Comparison of ENCODE assay signal across 13 cellular contexts in genomic region chr19:42197375-42197817, GRCh38. TPM values are rescaled to one million over a fixed set of nuclear protein-coding genes. Genes with fewer than 3 reads are reported as not detected.
DNase-seq lines count a peak whose midpoint lies in the region; ATAC-seq and TF ChIP-seq lines count a peak whose summit lies in the region.
"Had no signal": no experiment of that assay in that cellular context is flagged by ENCODE, and none has a peak within 500 bp of the region (broad histone marks: within the 10 kb centered on the region; RNA-seq: fewer than 3 reads in every experiment).

No MANE protein-coding gene starts in this region.

- peaks cover 10% of the 10 kb centered on the region for H3K27me3 Mint-ChIP-seq in activated naive CD4-positive, alpha-beta T cell treated with anti-CD3 and anti-CD28 coated beads, Interleukin-2, amount 10 ng/mL, durations not matched to agents 7 days and 5 days

- peaks cover 8% of the 10 kb centered on the region for H4K20me1 ChIP-seq in hepatocyte (ENCODE audit: insufficient read depth, poor library complexity, severe bottlenecking)

- H3K4me3 Mint-ChIP-seq in activated naive CD4-positive, alpha-beta T cell treated with anti-CD3 and anti-CD28 coated beads, Interleukin-2, amount 10 ng/mL, durations not matched to agents 7 days and 5 days: peak overlapping the region; percentile 57

- H3K27me3 ChIP-seq in hepatocyte (no peaks in the 10 kb centered on the region), aorta (ENCODE audit: control insufficient read depth in 1 of 2, insufficient read depth in 2 of 2, low read length in 1 of 2) (no peaks in the 10 kb centered on the region)
- H3K27me3 ChIP-seq: dorsolateral prefrontal cortex had no signal

- DNase-seq in activated naive CD4-positive, alpha-beta T cell treated with anti-CD3 and anti-CD28 coated beads, Interleukin-2, amount 10 ng/mL, durations not matched to agents 7 days and 5 days: peak; percentile 50
- no peak for DNase-seq in activated naive CD4-positive, alpha-beta T cell treated with anti-CD3 and anti-CD28 coated beads, Interleukin-2, amount 50 U/mL, for 16 hours
- peak; percentile 22 for DNase-seq in SKM-1 (lab: John Stamatoyannopoulos, UW; ENCODE audit: unreplicated experiment)
- DNase-seq in hepatocyte (ENCODE audit: low spot score): peak; percentile 32
- peak; percentile 42 to 50 for DNase-seq in aorta
- DNase-seq in NCI-H82 treated with DMSO at 0.1 percent for 48 hours (lab: John Stamatoyannopoulos, UW; ENCODE audit: unreplicated experiment): no peak
- no peak for DNase-seq in inferior parietal cortex (ENCODE audit: extremely low spot score)
- DNase-seq: activated effector memory CD4-positive, alpha-beta T cell treated with anti-CD3 and anti-CD28 coated beads, Interleukin-2, amount 50 U/mL, for 16 hours; dorsolateral prefrontal cortex; head of caudate nucleus; NCI-H774 had no signal

- H3K36me3 ChIP-seq in hepatocyte (replicated peaks; ENCODE audit: insufficient read depth, low read depth) (no peaks in the 10 kb centered on the region), aorta (ENCODE audit: control insufficient read depth in 1 of 2, insufficient read depth in 2 of 2, low read length in 1 of 2) (peaks cover 5 to 6% of the 10 kb centered on the region in 2 donors)

- peaks cover 9% of the 10 kb centered on the region for H3K9me3 Mint-ChIP-seq in activated naive CD4-positive, alpha-beta T cell treated with anti-CD3 and anti-CD28 coated beads, Interleukin-2, amount 10 ng/mL, durations not matched to agents 7 days and 5 days

- H3K9me2 ChIP-seq in hepatocyte (replicated peaks; ENCODE audit: insufficient read depth): no peaks in the 10 kb centered on the region

- peak overlapping the region; percentile 86 for H3K27ac Mint-ChIP-seq in activated naive CD4-positive, alpha-beta T cell treated with anti-CD3 and anti-CD28 coated beads, Interleukin-2, amount 10 ng/mL, durations not matched to agents 7 days and 5 days

- no peak overlapping the region for H2AFZ ChIP-seq in hepatocyte

- CTCF ChIA-PET in activated naive CD4-positive, alpha-beta T cell treated with anti-CD3 and anti-CD28 coated beads, Interleukin-2, amount 10 ng/mL, durations not matched to agents 7 days and 5 days (lab: Charles Lee): interaction anchor here (1.1 to 3.7 kb wide), 4 partner anchors 12 to 88 kb away, joined by 3 to 34 read pairs (median 4); partner anchors contain the start of gene ZNF526

- H3K9me3 ChIP-seq in hepatocyte (ENCODE audit: low read depth) (no peaks in the 10 kb centered on the region), aorta (ENCODE audit: control insufficient read depth, low read length) (no peaks in the 10 kb centered on the region)

- peaks cover 79% of the 10 kb centered on the region for H3K4me1 Mint-ChIP-seq in activated naive CD4-positive, alpha-beta T cell treated with anti-CD3 and anti-CD28 coated beads, Interleukin-2, amount 10 ng/mL, durations not matched to agents 7 days and 5 days

- H3K4me2 ChIP-seq in hepatocyte: no peak overlapping the region

- H3K36me3 Mint-ChIP-seq in activated naive CD4-positive, alpha-beta T cell treated with anti-CD3 and anti-CD28 coated beads, Interleukin-2, amount 10 ng/mL, durations not matched to agents 7 days and 5 days: peaks cover 59% of the 10 kb centered on the region

- H3K4me3 ChIP-seq in hepatocyte (no peak overlapping the region), aorta (ENCODE audit: low read length in 2 of 2) (no peak overlapping the region)
- H3K4me3 ChIP-seq: dorsolateral prefrontal cortex had no signal

- no peak for TF ChIP-seq CTCF in hepatocyte (IDR thresholded peaks at IDR 0.05; ENCODE audit: poor library complexity)

- no peaks in the 10 kb centered on the region for H3K79me2 ChIP-seq in hepatocyte

- intact Hi-C loops in aorta (cut with DNase I): no loop called here

- H3K27ac ChIP-seq in hepatocyte: no peak overlapping the region
- H3K27ac ChIP-seq in aorta (ENCODE audit: low read depth in 1 of 2, low read length in 2 of 2): no peak overlapping the region
- H3K27ac ChIP-seq: dorsolateral prefrontal cortex had no signal

- WGBS in hepatocyte (ENCODE audit: low lambda C conversion rate, missing lambda C conversion rate): 60% methylated on average over 5 of the region's 5 CpGs
- 42 to 53% methylated on average over 5 of the region's 5 CpGs for WGBS in aorta, 2 donors

- ATAC-seq in aorta (ENCODE audit: low FRiP score) (no peak), GM21515 (IDR thresholded peaks at IDR 0.05; ENCODE audit: unreplicated experiment) (no peak)
- ATAC-seq: sciatic nerve had no signal

- H3K4me1 ChIP-seq in hepatocyte (ENCODE audit: insufficient read depth): no peaks in the 10 kb centered on the region
- H3K4me1 ChIP-seq in aorta (ENCODE audit: control insufficient read depth in 1 of 2, insufficient read depth in 2 of 2, low read length in 2 of 2): no peaks in the 10 kb centered on the region

RNA-seq across cellular contexts. Expression of gene DEDD2, which starts 20.1 kb away (rescaled TPM):
- total RNA-seq in hepatocyte (34.2 and 38.6 TPM in 2 replicates), aorta (10 to 100 TPM; 16.4 to 19.6 TPM)
- polyA plus RNA-seq in hepatocyte (37.8 and 38.6 TPM in 2 replicates), aorta (10 to 100 TPM; 19.8 to 33.8 TPM)

RNA-seq across cellular contexts. Expression of gene ZNF526, which starts 22.7 kb away (rescaled TPM):
- 4.9 and 5.1 TPM in 2 replicates for total RNA-seq in hepatocyte
- polyA plus RNA-seq in hepatocyte: 8.6 and 9.7 TPM in 2 replicates
- total RNA-seq in aorta: 10 to 100 TPM in 1 of 2 donors, 1 to 10 TPM in 1; 8.2 to 12.3 TPM
- 1 to 10 TPM; 2.6 to 2.8 TPM for polyA plus RNA-seq in aorta

RNA-seq across cellular contexts. Expression of gene GSK3A, which starts 45.0 kb away (rescaled TPM):
- 31.2 and 32.2 TPM in 2 replicates for total RNA-seq in hepatocyte
- polyA plus RNA-seq in hepatocyte: 36.6 and 38.8 TPM in 2 replicates
- total RNA-seq in aorta: 10 to 100 TPM; 28.8 to 34.4 TPM
- polyA plus RNA-seq in aorta: 10 to 100 TPM; 36.1 to 40.7 TPM

RNA-seq across cellular contexts. Expression of gene ERF, which starts 57.5 kb away (rescaled TPM):
- 32.6 and 47.1 TPM in 2 replicates for total RNA-seq in hepatocyte
- polyA plus RNA-seq in hepatocyte: 20.4 and 24.4 TPM in 2 replicates
- total RNA-seq in aorta: 10 to 100 TPM; 74.9 to 99.5 TPM
- polyA plus RNA-seq in aorta: 10 to 100 TPM; 19.7 to 44.2 TPM

Comparison
In these comparisons a context has a peak if more than half of its experiments do, and no peak if none do; other contexts are left out.
1. DNase-seq: peak in activated naive CD4-positive, alpha-beta T cell treated with anti-CD3 and anti-CD28 coated beads, Interleukin-2, amount 10 ng/mL, durations not matched to agents 7 days and 5 days (single experiment), SKM-1 (single experiment), hepatocyte (single experiment) and aorta (2 of 2); none in activated naive CD4-positive, alpha-beta T cell treated with anti-CD3 and anti-CD28 coated beads, Interleukin-2, amount 50 U/mL, for 16 hours (single experiment), NCI-H82 treated with DMSO at 0.1 percent for 48 hours (single experiment) and inferior parietal cortex (single experiment).